In the genomic region with DNA sequence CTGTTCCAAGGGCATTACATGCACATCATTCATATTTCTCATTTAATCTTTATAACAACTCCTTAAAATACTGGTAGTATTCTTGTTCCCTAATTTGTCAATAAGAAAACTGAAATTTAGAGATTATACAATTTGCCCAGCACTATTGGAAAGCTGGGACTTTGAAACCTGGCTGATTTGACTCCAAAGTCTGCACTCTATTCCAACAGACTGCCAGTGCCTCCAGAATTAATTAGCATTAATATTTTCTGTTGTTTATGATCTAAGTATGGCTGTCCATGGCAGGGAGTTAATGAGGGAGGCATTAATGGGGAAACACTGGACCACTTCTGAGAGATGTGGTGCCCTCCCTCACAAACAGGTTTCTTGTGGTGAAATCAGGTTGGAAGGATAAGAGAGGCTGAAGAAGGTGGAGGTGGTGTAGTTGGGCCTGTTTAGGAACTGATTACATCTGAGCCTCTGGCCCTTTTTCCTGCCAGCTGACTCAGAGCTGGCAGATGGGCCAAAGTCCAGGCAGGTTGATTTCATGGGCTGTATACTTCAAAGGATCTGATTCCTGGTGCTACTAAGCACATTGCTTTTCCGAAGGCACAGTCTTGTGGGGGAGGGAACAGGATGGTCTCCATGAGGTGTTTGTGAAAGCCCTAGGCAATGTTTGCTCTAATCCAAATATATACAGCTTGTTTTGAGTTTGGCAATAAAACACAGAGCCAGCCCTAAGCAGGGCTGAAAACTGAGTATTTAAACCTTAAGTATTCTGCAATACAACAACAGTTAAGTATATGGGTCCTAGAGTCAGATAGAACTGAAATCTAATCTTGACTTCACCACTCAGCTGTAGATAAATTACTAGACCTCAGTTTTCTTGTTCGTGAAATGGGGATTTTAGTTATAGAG, we compare ENCODE assay signal across 1 cellular context.
A peak's percentile ranks its signal among the peaks of the same experiment; 100 is the strongest.
TF ChIP-seq lines count a peak whose summit lies in the region.

No MANE protein-coding gene starts in this region.

TF ChIP-seq in HepG2, 621 proteins besides CTCF, POLR2A, EP300 and RAD21 (continued from another document and continues in another):
- peak; percentile 79; the same call in 1 of the 2 replicates for TF ChIP-seq ZNF564 (CRISPR knock-in tag; IDR thresholded peaks at IDR 0.05)
- TF ChIP-seq ZSCAN20 (CRISPR knock-in tag; IDR thresholded peaks at IDR 0.05; ENCODE audit: borderline replicate concordance), result no peak
- TF ChIP-seq MED1 (CRISPR knock-in tag; IDR thresholded peaks at IDR 0.05), result peak; percentile 91
- TF ChIP-seq ZNF281 (CRISPR knock-in tag; IDR thresholded peaks at IDR 0.05; ENCODE audit: borderline replicate concordance), result peak; percentile 99
- no peak for TF ChIP-seq DBP (CRISPR knock-in tag; IDR thresholded peaks at IDR 0.05; ENCODE audit: not compliant biosample characterization)
- no peak for TF ChIP-seq ZNF326 (CRISPR knock-in tag; IDR thresholded peaks at IDR 0.05; ENCODE audit: borderline replicate concordance)
- TF ChIP-seq RAD51 (IDR thresholded peaks at IDR 0.05; ENCODE audit: borderline replicate concordance), result no peak
- peak; percentile 51 for TF ChIP-seq JARID2 (CRISPR knock-in tag; IDR thresholded peaks at IDR 0.05; ENCODE audit: insufficient replicate concordance)
- TF ChIP-seq, protein P1, sequence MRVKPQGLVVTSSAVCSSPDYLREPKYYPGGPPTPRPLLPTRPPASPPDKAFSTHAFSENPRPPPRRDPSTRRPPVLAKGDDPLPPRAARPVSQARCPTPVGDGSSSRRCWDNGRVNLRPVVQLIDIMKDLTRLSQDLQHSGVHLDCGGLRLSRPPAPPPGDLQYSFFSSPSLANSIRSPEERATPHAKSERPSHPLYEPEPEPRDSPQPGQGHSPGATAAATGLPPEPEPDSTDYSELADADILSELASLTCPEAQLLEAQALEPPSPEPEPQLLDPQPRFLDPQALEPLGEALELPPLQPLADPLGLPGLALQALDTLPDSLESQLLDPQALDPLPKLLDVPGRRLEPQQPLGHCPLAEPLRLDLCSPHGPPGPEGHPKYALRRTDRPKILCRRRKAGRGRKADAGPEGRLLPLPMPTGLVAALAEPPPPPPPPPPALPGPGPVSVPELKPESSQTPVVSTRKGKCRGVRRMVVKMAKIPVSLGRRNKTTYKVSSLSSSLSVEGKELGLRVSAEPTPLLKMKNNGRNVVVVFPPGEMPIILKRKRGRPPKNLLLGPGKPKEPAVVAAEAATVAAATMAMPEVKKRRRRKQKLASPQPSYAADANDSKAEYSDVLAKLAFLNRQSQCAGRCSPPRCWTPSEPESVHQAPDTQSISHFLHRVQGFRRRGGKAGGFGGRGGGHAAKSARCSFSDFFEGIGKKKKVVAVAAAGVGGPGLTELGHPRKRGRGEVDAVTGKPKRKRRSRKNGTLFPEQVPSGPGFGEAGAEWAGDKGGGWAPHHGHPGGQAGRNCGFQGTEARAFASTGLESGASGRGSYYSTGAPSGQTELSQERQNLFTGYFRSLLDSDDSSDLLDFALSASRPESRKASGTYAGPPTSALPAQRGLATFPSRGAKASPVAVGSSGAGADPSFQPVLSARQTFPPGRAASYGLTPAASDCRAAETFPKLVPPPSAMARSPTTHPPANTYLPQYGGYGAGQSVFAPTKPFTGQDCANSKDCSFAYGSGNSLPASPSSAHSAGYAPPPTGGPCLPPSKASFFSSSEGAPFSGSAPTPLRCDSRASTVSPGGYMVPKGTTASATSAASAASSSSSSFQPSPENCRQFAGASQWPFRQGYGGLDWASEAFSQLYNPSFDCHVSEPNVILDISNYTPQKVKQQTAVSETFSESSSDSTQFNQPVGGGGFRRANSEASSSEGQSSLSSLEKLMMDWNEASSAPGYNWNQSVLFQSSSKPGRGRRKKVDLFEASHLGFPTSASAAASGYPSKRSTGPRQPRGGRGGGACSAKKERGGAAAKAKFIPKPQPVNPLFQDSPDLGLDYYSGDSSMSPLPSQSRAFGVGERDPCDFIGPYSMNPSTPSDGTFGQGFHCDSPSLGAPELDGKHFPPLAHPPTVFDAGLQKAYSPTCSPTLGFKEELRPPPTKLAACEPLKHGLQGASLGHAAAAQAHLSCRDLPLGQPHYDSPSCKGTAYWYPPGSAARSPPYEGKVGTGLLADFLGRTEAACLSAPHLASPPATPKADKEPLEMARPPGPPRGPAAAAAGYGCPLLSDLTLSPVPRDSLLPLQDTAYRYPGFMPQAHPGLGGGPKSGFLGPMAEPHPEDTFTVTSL (CRISPR knock-in tag; IDR thresholded peaks at IDR 0.05; ENCODE audit: borderline replicate concordance), result peak; percentile 98
- no peak for TF ChIP-seq GLI4 (CRISPR knock-in tag; IDR thresholded peaks at IDR 0.05; ENCODE audit: borderline replicate concordance)
- no peak; the same call in 1 of the 2 replicates for TF ChIP-seq HBP1 (CRISPR knock-in tag; IDR thresholded peaks at IDR 0.05; ENCODE audit: low read depth)
- TF ChIP-seq CCAR2 (optimal IDR thresholded peaks at IDR 0.05; ENCODE audit: low read depth, low read length), result no peak
- TF ChIP-seq ZNF414 (CRISPR knock-in tag; IDR thresholded peaks at IDR 0.05), result no peak
- TF ChIP-seq RXRB (CRISPR knock-in tag; IDR thresholded peaks at IDR 0.05; ENCODE audit: borderline replicate concordance), result peak; percentile 87
- TF ChIP-seq XBP1 (CRISPR knock-in tag; IDR thresholded peaks at IDR 0.05), result no peak
- 0 out of 2 replicates have a peak, but pooled peaks have one; percentile 66 for TF ChIP-seq ZNF510 (CRISPR knock-in tag; IDR thresholded peaks at IDR 0.05; ENCODE audit: low read depth)
- no peak for TF ChIP-seq RFX1 (IDR thresholded peaks at IDR 0.05)
- no peak for TF ChIP-seq NFE2 (CRISPR knock-in tag; IDR thresholded peaks at IDR 0.05)
- peak; percentile 58 for TF ChIP-seq ZFY (CRISPR knock-in tag; IDR thresholded peaks at IDR 0.05)
- TF ChIP-seq ZNF329 (CRISPR knock-in tag; IDR thresholded peaks at IDR 0.05; ENCODE audit: low read depth), result no peak
- TF ChIP-seq ARHGAP35 (CRISPR knock-in tag; IDR thresholded peaks at IDR 0.05; ENCODE audit: borderline replicate concordance), result no peak
- no peak for TF ChIP-seq ZNF83 (CRISPR knock-in tag; IDR thresholded peaks at IDR 0.05; ENCODE audit: borderline replicate concordance)
- TF ChIP-seq SNAPC5 (CRISPR knock-in tag; IDR thresholded peaks at IDR 0.05; ENCODE audit: borderline replicate concordance), result no peak
- TF ChIP-seq ZNF761 (CRISPR knock-in tag; conservative IDR thresholded peaks at IDR 0.05), result peak; percentile 73; the same call in 1 of the 2 replicates
- peak; percentile 70; the same call in 1 of the 2 replicates for TF ChIP-seq HMGXB3 (CRISPR knock-in tag; IDR thresholded peaks at IDR 0.05; ENCODE audit: borderline replicate concordance)
- TF ChIP-seq ZNF800 (CRISPR knock-in tag; IDR thresholded peaks at IDR 0.05), result no peak
- peak; percentile 93 for TF ChIP-seq TBX2 (CRISPR knock-in tag; IDR thresholded peaks at IDR 0.05; ENCODE audit: borderline replicate concordance)
- TF ChIP-seq ISX (CRISPR knock-in tag; conservative IDR thresholded peaks at IDR 0.05), result no peak
- peak; percentile 74 for TF ChIP-seq HOXA3 (CRISPR knock-in tag; IDR thresholded peaks at IDR 0.05)
- TF ChIP-seq DZIP1 (CRISPR knock-in tag; IDR thresholded peaks at IDR 0.05), result no peak
